8 cellular contexts compared by ENCODE assay signal in the genomic region with DNA sequence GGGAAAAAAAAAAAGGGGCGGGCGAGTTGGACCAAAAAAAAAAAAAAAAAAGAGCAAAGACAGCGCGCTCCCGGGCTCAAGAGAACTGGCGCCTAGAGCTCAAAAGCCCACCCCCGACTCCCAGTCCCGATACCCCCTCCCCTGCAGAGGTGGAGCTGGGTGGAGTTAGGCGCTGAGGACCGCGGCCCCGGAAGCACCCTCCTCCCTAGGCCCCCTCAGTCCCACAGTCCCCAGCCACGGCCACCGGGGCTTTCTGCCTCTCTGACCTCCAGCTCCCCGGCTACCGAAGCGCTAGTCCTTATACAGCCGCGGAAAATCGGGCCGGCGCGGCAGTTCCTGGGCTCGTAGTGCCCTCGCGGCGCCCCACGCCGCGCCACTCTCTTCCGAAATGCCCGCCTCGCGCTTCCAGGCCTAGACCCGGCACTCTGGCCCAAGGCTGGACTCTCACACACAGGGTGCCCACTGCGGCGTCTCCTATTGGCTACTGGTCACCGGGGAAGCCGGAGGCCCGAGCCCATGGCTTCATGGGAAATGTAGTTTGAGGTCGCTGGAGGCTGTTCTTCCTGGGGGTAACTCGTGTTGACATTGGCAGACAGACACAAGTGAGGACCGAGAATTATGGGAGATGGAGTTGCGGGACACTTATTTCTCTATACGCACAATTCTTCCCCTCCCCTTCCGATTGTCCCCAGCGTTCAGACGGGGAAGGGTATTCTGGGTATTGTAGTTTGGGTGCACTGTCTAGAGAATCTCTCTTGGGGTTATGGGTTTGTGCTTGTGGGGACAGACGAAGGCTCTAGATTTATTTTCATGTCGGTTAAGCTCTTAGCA. TPM values are rescaled to one million over a fixed set of nuclear protein-coding genes. Genes with fewer than 3 reads are reported as not detected.
DNase-seq lines count a peak whose midpoint lies in the region; ATAC-seq and TF ChIP-seq lines count a peak whose summit lies in the region.

Gene ENOX2, minus strand, starts transcription at position 427 of the 831 bp plus-strand sequence. CDS start 199,993 bp downstream, outside the sequence.

- ATAC-seq in GM19395 (IDR thresholded peaks at IDR 0.05; ENCODE audit: unreplicated experiment) (peak; percentile 99), HG03565 (IDR thresholded peaks at IDR 0.05; ENCODE audit: unreplicated experiment) (peak; percentile 96)

- under 1% methylated on average over 50 of the region's 50 CpGs for WGBS in liver

- DNase-seq in NCI-H774 (lab: John Stamatoyannopoulos, UW), result peak; percentile 99
- peak; percentile 67 to 70 for DNase-seq in activated CD4-positive, alpha-beta T cell treated with anti-CD3 and anti-CD28 coated beads, Interleukin-2, amount 50 U/mL, for 4 hours
- peak; percentile 82 to 96 (median 94) for DNase-seq in dorsolateral prefrontal cortex
- peak; percentile 63 to 85 for DNase-seq in stimulated activated CD4-positive, alpha-beta T cell treated with anti-CD3 and anti-CD28 coated beads, Interleukin-4, amount 100 ng/mL, for 4 hours

- intact Hi-C loops in dorsolateral prefrontal cortex (cut with DNase I), result loop anchor here (5.0 kb wide), 2 partner anchors 326 to 501 kb away; partner anchors contain the start of gene RBMX2 (in 2 of the 2)

- peaks cover 0 to 61% (median 17%) of the 10 kb centered on the region in 45 donors for H3K27me3 ChIP-seq in dorsolateral prefrontal cortex
- H3K27me3 ChIP-seq in liver (ENCODE audit: control insufficient read depth in 4 of 4, insufficient read depth in 4 of 4, low read length in 3 of 4), result no peaks in the 10 kb centered on the region

- no peak for TF ChIP-seq CTCF in C4-2B (conservative IDR thresholded peaks at IDR 0.05)
- TF ChIP-seq CTCF in dorsolateral prefrontal cortex (IDR thresholded peaks at IDR 0.05 in 54 of 56, conservative IDR thresholded peaks at IDR 0.05 in 2 of 56; ENCODE audit: low read depth in 1 of 56, partially characterized antibody in 56 of 56), result peak in 22 of 56 donors; percentile 4 to 46 (median 20)
- TF ChIP-seq CTCF in liver (IDR thresholded peaks at IDR 0.05; ENCODE audit: low read depth, low read length, missing input control), result peak; percentile 17

- peaks cover 0 to 6% (median 1%) of the 10 kb centered on the region in 4 donors for H3K4me1 ChIP-seq in liver (ENCODE audit: control insufficient read depth in 4 of 4, insufficient read depth in 4 of 4, low read length in 3 of 4)

- H3K27ac ChIP-seq in C4-2B (peak within 1 kb of the TSS; percentile 77), dorsolateral prefrontal cortex (peak within 1 kb of the TSS in 56 of 59 donors; percentile 44 to 94 (median 82)), liver (ENCODE audit: low read depth in 1 of 2, low read length in 2 of 2) (peak within 1 kb of the TSS; percentile 85 to 94)

- peak within 1 kb of the TSS; percentile 52 to 56 for H3K9ac ChIP-seq in liver (ENCODE audit: low read depth in 1 of 2, low read length in 2 of 2)

- H3K36me3 ChIP-seq in liver (ENCODE audit: control insufficient read depth in 4 of 4, insufficient read depth in 3 of 4, low read depth in 1 of 4, low read length in 3 of 4), result peaks cover 0 to 2% (median 0%) of the 10 kb centered on the region in 4 donors

- H3K4me3 ChIP-seq in dorsolateral prefrontal cortex, result peak within 1 kb of the TSS; percentile 45 to 78 (median 63)
- peak within 1 kb of the TSS in 2 of 3 donors; percentile 67 to 69 for H3K4me3 ChIP-seq in liver (ENCODE audit: low read depth in 1 of 3, low read length in 3 of 3)

- TF ChIP-seq RAD21 in liver (IDR thresholded peaks at IDR 0.05), result peak; percentile 39 to 46

- no peaks in the 10 kb centered on the region for H3K9me3 ChIP-seq in liver (ENCODE audit: control insufficient read depth in 4 of 4, low read length in 3 of 4)

TF ChIP-seq in liver, 16 proteins besides CTCF, POLR2A, EP300 and RAD21:
- TF ChIP-seq YY1 (IDR thresholded peaks at IDR 0.05) (peak; percentile 55), ZBTB33 (IDR thresholded peaks at IDR 0.05) (peak; percentile 70), FOXA2 (IDR thresholded peaks at IDR 0.05) (peak; percentile 97), SP1 (IDR thresholded peaks at IDR 0.05) (peak; percentile 69), JUND (IDR thresholded peaks at IDR 0.05) (peak in 1 of 2 donors; percentile 13), NR2F2 (IDR thresholded peaks at IDR 0.05) (no peak), FOXA1 (IDR thresholded peaks at IDR 0.05) (peak; percentile 92), HNF4A (conservative IDR thresholded peaks at IDR 0.05) (peak; percentile 42 to 47), HNF4G (IDR thresholded peaks at IDR 0.05) (no peak), GABPA (IDR thresholded peaks at IDR 0.05 in 1 of 2, conservative IDR thresholded peaks at IDR 0.05 in 1 of 2) (peak; percentile 26 to 83), EGR1 (IDR thresholded peaks at IDR 0.05; ENCODE audit: low read depth in 2 of 2) (peak in 1 of 2 donors; percentile 8), TAF1 (conservative IDR thresholded peaks at IDR 0.05) (peak; percentile 76), RXRA (IDR thresholded peaks at IDR 0.05) (peak; percentile 40 to 54)
- TF ChIP-seq, protein P1, sequence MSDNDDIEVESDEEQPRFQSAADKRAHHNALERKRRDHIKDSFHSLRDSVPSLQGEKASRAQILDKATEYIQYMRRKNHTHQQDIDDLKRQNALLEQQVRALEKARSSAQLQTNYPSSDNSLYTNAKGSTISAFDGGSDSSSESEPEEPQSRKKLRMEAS (IDR thresholded peaks at IDR 0.05), result peak; percentile 45
- TF ChIP-seq, protein P2, sequence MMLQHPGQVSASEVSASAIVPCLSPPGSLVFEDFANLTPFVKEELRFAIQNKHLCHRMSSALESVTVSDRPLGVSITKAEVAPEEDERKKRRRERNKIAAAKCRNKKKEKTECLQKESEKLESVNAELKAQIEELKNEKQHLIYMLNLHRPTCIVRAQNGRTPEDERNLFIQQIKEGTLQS (IDR thresholded peaks at IDR 0.05), result no peak
- TF ChIP-seq, protein P3, sequence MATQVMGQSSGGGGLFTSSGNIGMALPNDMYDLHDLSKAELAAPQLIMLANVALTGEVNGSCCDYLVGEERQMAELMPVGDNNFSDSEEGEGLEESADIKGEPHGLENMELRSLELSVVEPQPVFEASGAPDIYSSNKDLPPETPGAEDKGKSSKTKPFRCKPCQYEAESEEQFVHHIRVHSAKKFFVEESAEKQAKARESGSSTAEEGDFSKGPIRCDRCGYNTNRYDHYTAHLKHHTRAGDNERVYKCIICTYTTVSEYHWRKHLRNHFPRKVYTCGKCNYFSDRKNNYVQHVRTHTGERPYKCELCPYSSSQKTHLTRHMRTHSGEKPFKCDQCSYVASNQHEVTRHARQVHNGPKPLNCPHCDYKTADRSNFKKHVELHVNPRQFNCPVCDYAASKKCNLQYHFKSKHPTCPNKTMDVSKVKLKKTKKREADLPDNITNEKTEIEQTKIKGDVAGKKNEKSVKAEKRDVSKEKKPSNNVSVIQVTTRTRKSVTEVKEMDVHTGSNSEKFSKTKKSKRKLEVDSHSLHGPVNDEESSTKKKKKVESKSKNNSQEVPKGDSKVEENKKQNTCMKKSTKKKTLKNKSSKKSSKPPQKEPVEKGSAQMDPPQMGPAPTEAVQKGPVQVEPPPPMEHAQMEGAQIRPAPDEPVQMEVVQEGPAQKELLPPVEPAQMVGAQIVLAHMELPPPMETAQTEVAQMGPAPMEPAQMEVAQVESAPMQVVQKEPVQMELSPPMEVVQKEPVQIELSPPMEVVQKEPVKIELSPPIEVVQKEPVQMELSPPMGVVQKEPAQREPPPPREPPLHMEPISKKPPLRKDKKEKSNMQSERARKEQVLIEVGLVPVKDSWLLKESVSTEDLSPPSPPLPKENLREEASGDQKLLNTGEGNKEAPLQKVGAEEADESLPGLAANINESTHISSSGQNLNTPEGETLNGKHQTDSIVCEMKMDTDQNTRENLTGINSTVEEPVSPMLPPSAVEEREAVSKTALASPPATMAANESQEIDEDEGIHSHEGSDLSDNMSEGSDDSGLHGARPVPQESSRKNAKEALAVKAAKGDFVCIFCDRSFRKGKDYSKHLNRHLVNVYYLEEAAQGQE (IDR thresholded peaks at IDR 0.05), result peak; percentile 64

RNA-seq across cellular contexts. Expression of gene ENOX2, which starts in this region (rescaled TPM):
- total RNA-seq in dorsolateral prefrontal cortex (10 to 100 TPM in 116 of 120 experiments, 1 to 10 TPM in 4; 8.6 to 39.3 (median 15.9) TPM), liver (10 to 100 TPM in 1 of 2 donors, 1 to 10 TPM in 1; 6.8 to 11.5 TPM)
- 1 to 10 TPM; 5.0 to 6.2 TPM for polyA plus RNA-seq in liver

Comparison
In these comparisons a context has a peak if more than half of its experiments do, and no peak if none do; other contexts are left out.
1. Peak in every context shown above with its lines: DNase-seq, ATAC-seq, H3K4me3 ChIP-seq and H3K27ac ChIP-seq.